In the genomic region with DNA sequence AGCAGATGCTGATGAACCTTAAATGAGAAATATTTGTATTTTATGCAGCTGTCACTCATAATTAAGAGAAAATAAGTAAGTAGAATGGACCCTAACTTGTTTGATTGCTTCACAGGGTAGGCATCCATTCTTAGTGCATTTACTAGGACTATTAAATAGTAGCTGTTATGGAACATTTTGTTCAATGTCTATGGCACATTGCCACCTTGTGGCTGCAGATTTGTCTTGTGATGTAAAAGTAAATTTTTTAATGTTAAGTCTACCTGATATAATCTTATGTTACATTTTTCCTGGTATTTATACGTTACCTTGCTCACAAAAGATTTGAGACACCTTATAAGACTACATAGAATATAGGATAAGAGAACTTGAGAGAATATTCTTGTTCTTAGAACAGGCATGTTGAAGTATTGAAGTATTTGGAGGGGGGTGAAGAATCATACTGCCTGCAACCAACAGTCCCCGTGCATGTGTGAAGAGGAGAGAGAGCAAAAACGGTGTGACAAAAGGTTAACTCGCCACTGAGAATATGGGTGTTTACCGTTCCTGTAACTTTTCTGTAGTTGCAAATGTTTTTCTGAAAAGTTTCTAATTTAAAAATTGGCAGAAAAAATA, we compare ENCODE assay signal across 8 cellular contexts.
DNase-seq lines count a peak whose midpoint lies in the region; ATAC-seq and TF ChIP-seq lines count a peak whose summit lies in the region.

No MANE protein-coding gene starts in this region.

- POLR2A ChIA-PET in activated CD8-positive, alpha-beta T cell treated with anti-CD3 and anti-CD28 coated beads for 36 hours (lab: Charles Lee): no interaction called here

- CTCF ChIA-PET in activated CD8-positive, alpha-beta T cell treated with anti-CD3 and anti-CD28 coated beads for 36 hours (lab: Charles Lee): interaction anchor here (0.5 to 8.7 kb wide), 12 partner anchors 8 to 459 kb away, joined by 3 to 92 read pairs (median 4); no protein-coding TSS in a partner anchor

- TF ChIP-seq CTCF in GM06990 (IDR thresholded peaks at IDR 0.05; ENCODE audit: insufficient read depth, low read length, poor library complexity, severe bottlenecking) (peak; percentile 40), heart left ventricle (IDR thresholded peaks at IDR 0.05) (peak; percentile 32 to 71 (median 54))
- TF ChIP-seq CTCF in activated CD8-positive, alpha-beta T cell treated with anti-CD3 and anti-CD28 coated beads for 36 hours (IDR thresholded peaks at IDR 0.05): peak; percentile 51

- H3K36me3 Mint-ChIP-seq in activated CD8-positive, alpha-beta T cell treated with anti-CD3 and anti-CD28 coated beads for 36 hours (ENCODE audit: low read depth): no peaks in the 10 kb centered on the region

- no peaks in the 10 kb centered on the region for H3K4me1 Mint-ChIP-seq in activated CD8-positive, alpha-beta T cell treated with anti-CD3 and anti-CD28 coated beads for 36 hours (ENCODE audit: low read depth)

- no peaks in the 10 kb centered on the region for H3K9me3 Mint-ChIP-seq in activated CD8-positive, alpha-beta T cell treated with anti-CD3 and anti-CD28 coated beads for 36 hours

- intact Hi-C loops in activated CD8-positive, alpha-beta T cell treated with anti-CD3 and anti-CD28 coated beads for 36 hours (cut with micrococcal nuclease): loop anchor here (5.0 kb wide), 1 partner anchor 450 kb away; no protein-coding TSS in a partner anchor
- intact Hi-C loops in heart left ventricle (cut with DNase I): loop anchor here (1.0 to 5.0 kb wide), 5 partner anchors 160 to 451 kb away; a partner anchor contains a TSS

- H3K9me3 ChIP-seq in heart left ventricle: no peaks in the 10 kb centered on the region

- peaks cover 3% of the 10 kb centered on the region for H3K27me3 Mint-ChIP-seq in activated CD8-positive, alpha-beta T cell treated with anti-CD3 and anti-CD28 coated beads for 36 hours

- ATAC-seq in activated CD8-positive, alpha-beta T cell treated with anti-CD3 and anti-CD28 coated beads for 36 hours: no peak
- ATAC-seq in heart left ventricle: peak in 3 of 4 donors; percentile 59 to 77 (median 72)
- no peak for ATAC-seq in HG02642 (IDR thresholded peaks at IDR 0.05; ENCODE audit: poor library complexity, unreplicated experiment)
- ATAC-seq in HG02840 (IDR thresholded peaks at IDR 0.05; ENCODE audit: low FRiP score, unreplicated experiment): no peak

- H3K4me3 Mint-ChIP-seq in activated CD8-positive, alpha-beta T cell treated with anti-CD3 and anti-CD28 coated beads for 36 hours: no peak overlapping the region

- no peak overlapping the region for H3K27ac Mint-ChIP-seq in activated CD8-positive, alpha-beta T cell treated with anti-CD3 and anti-CD28 coated beads for 36 hours

- H3K27me3 ChIP-seq in GM06990 (replicated peaks; ENCODE audit: control insufficient read depth, insufficient read depth, low read length) (no peaks in the 10 kb centered on the region; the same call in 1 of the 2 replicates), heart left ventricle (no peaks in the 10 kb centered on the region)

- no peak for TF ChIP-seq POLR2A in heart left ventricle (IDR thresholded peaks at IDR 0.05)

- peaks cover 0 to 24% (median 7%) of the 10 kb centered on the region in 12 donors for H3K4me1 ChIP-seq in heart left ventricle

- no peak overlapping the region for H3K27ac ChIP-seq in heart left ventricle

- peak; percentile 27 for DNase-seq in A172 (ENCODE audit: low spot score)
- DNase-seq in GM06990 (ENCODE audit: extremely low read depth, insufficient read length): no peak
- peak; percentile 2 for DNase-seq in NCI-H2107 (lab: John Stamatoyannopoulos, UW)
- DNase-seq in activated CD8-positive, alpha-beta T cell treated with anti-CD3 and anti-CD28 coated beads for 36 hours: peak; percentile 62
- peak in 4 of 5 donors; percentile 35 to 56 (median 41) for DNase-seq in heart left ventricle
- DNase-seq in skeletal muscle cell (ENCODE audit: low read depth): peak; percentile 17

- no peaks in the 10 kb centered on the region for H3K36me3 ChIP-seq in GM06990 (ENCODE audit: control insufficient read depth, insufficient read depth, low read length)
- H3K36me3 ChIP-seq in heart left ventricle: no peaks in the 10 kb centered on the region

- 28 to 37% (median 32%) methylated on average over 5 of the region's 5 CpGs for WGBS in heart left ventricle, 4 donors

- H3K4me3 ChIP-seq in GM06990 (replicated peaks; ENCODE audit: low read depth, low read length) (no peak overlapping the region), heart left ventricle (no peak overlapping the region), skeletal muscle cell (ENCODE audit: low read depth, low read length) (no peak overlapping the region)

Comparison
In these comparisons a context has a peak if more than half of its experiments do, and no peak if none do; other contexts are left out.
1. ATAC-seq: peak in heart left ventricle (3 of 4); none in activated CD8-positive, alpha-beta T cell treated with anti-CD3 and anti-CD28 coated beads for 36 hours (single experiment), HG02642 (single experiment) and HG02840 (single experiment).
2. Peak in every context shown above with its lines, with median percentiles within 50 percentile points of each other: CTCF ChIP-seq.